10 cellular contexts compared by ENCODE assay signal in the genomic region with DNA sequence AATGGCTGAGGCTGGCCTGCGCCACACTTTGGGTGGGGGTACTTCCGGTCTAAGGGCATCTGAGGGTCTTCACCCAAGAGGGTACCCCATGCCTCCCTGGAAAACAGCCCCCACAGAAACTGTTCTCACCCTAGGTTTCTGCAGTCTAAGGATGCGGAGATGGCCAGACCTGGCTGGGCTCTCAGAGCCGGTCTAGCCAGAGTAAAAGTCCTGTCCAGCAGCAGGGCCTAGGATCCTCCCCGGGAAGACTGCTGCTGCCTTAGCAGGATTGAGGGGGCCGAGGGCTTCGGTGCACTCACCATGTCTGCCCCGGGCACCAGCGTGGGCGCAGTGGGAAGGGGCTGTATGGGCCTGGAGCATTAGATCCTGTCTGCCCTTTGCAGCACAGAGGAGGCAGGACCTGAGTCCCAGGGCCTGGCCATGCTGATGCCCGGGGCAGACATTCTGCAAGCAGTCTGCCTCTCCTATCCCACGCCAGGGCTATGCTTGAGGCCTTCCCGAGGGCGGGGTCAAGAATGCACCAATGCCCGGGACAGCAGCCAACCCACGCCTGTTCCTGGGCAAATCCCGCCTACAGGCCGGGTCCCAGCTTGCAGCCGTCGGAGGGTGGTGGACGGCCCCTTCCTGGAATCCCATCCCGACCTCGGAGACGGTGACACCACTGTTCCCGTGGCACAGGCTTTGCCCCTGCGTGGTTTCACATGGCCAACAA. TPM values are rescaled to one million over a fixed set of nuclear protein-coding genes. Genes with fewer than 3 reads are reported as not detected.
DNase-seq lines count a peak whose midpoint lies in the region; FAIRE-seq and TF ChIP-seq lines count a peak whose summit lies in the region.
"Had no signal": no experiment of that assay in that cellular context is flagged by ENCODE, and none has a peak within 500 bp of the region (broad histone marks: within the 10 kb centered on the region; RNA-seq: fewer than 3 reads in every experiment).

No MANE protein-coding gene starts in this region.

- H2AFZ ChIP-seq in H1 (ENCODE audit: low read length): no peak overlapping the region

- no peak overlapping the region for H4K5ac ChIP-seq in H1 (ENCODE audit: insufficient read length, low read depth, low read length)

- H2BK15ac ChIP-seq in H1 (ENCODE audit: low read length): 0 out of 2 replicates have a peak overlapping the region, but pooled peaks have one; percentile 61

- peak overlapping the region; percentile 13; the same call in 1 of the 2 replicates for H3K18ac ChIP-seq in H1 (ENCODE audit: extremely low read depth, low read length)

- peak overlapping the region; percentile 30; the same call in 1 of the 2 replicates for H2AK5ac ChIP-seq in H1 (ENCODE audit: low read depth, low read length)

- H3K4me2 ChIP-seq in H1 (ENCODE audit: insufficient read depth in 1 of 2, low read depth in 2 of 2, low read length in 2 of 2): no peak overlapping the region

- peak overlapping the region; percentile 74 to 89 (median 85) for H3K27ac Mint-ChIP-seq in IgD-negative memory B cell
- H3K27ac Mint-ChIP-seq: activated naive CD8-positive, alpha-beta T cell; mesothelial cell of epicardium had no signal

- H3K36me3 ChIP-seq in H1 (ENCODE audit: control insufficient read depth in 2 of 4, insufficient read depth in 4 of 4, low read length in 3 of 4): no peaks in the 10 kb centered on the region

- DNase-seq in H1 (ENCODE audit: low read depth in 1 of 2, low spot score in 2 of 2): peak in 1 of 2 experiments; percentile 67
- peak; percentile 54 to 69 for DNase-seq in lung microvascular endothelial cell (ENCODE audit: low read depth in 2 of 2)
- DNase-seq in urothelium cell line (ENCODE audit: low spot score): peak; percentile 85
- DNase-seq in NCI-H187 treated with DMSO at 0.1 percent for 48 hours (lab: John Stamatoyannopoulos, UW): no peak
- no peak for DNase-seq in activated CD4-positive, CD25-positive, alpha-beta regulatory T cell (lab: John Stamatoyannopoulos, UW)
- no peak for DNase-seq in NCI-H345 (lab: John Stamatoyannopoulos, UW)
- DNase-seq: stimulated activated CD8-positive, alpha-beta memory T cell treated with anti-CD3 and anti-CD28 coated beads, Interleukin-4, amount 100 ng/mL, for 48 hours had no signal

- H3K4me1 ChIP-seq in H1 (replicated peaks in 1 of 4; ENCODE audit: control insufficient read depth in 3 of 4, insufficient read depth in 4 of 4, low read length in 3 of 4): peaks cover 0 to 35% (median 18%) of the 10 kb centered on the region in 4 experiments; a peak in 5 of 7 replicates

- CTCF ChIA-PET in H1 (lab: Charles Lee; ENCODE audit: partially characterized antibody): interaction anchor here (0.9 to 1.2 kb wide), 3 partner anchors 13 to 371 kb away, joined by 3 to 6 read pairs (median 3); no protein-coding TSS in a partner anchor

- H3K27me3 Mint-ChIP-seq in IgD-negative memory B cell: no peaks in the 10 kb centered on the region
- H3K27me3 Mint-ChIP-seq: activated naive CD8-positive, alpha-beta T cell had no signal

- no peak overlapping the region for H3K23ac ChIP-seq in H1 (ENCODE audit: insufficient read length)

- H3K4me1 Mint-ChIP-seq in IgD-negative memory B cell: peaks cover 16 to 25% (median 20%) of the 10 kb centered on the region in 3 donors

- POLR2A ChIA-PET in H1 (lab: Charles Lee; ENCODE audit: partially characterized antibody): interaction anchor here (1.0 kb wide), 1 partner anchor 9 kb away, joined by 3 read pairs; no protein-coding TSS in a partner anchor

- no peak overlapping the region for H3K4me3 ChIP-seq in H1 (ENCODE audit: extremely low read depth in 1 of 4, insufficient read depth in 2 of 4, low read depth in 3 of 4, low read length in 4 of 4)

- H3K4me3 Mint-ChIP-seq in IgD-negative memory B cell: peak overlapping the region in 2 of 4 donors; percentile 17 to 74
- H3K4me3 Mint-ChIP-seq: activated naive CD8-positive, alpha-beta T cell; mesothelial cell of epicardium had no signal

- WGBS in H1 (ENCODE audit: extremely low coverage in 1 of 2, insufficient coverage in 1 of 2, insufficient read length in 1 of 2, insufficient replicate concordance in 2 of 2, low coverage in 1 of 2, low lambda C conversion rate in 2 of 2, missing lambda C conversion rate in 1 of 2), 2 experiments: 78% methylated on average over 25 of the region's 26 CpGs; no CpG with 5 or more reads in 1 of the 2 experiments

- H2BK12ac ChIP-seq in H1 (ENCODE audit: low read depth, low read length): peak overlapping the region; percentile 80; the same call in 1 of the 2 replicates

- TF ChIP-seq RAD21 in H1 (IDR thresholded peaks at IDR 0.05 in 1 of 2, conservative IDR thresholded peaks at IDR 0.05 in 1 of 2; ENCODE audit: low read depth in 2 of 2, low read length in 2 of 2): no peak

- no peak overlapping the region for H2BK20ac ChIP-seq in H1 (ENCODE audit: low read length)

- no peak for TF ChIP-seq POLR2A in H1 (IDR thresholded peaks at IDR 0.05; ENCODE audit: control extremely low read depth in 1 of 2, low read depth in 2 of 2, low read length in 2 of 2)

- H2BK5ac ChIP-seq in H1 (ENCODE audit: low read depth, low read length): peak overlapping the region; percentile 24; the same call in 1 of the 2 replicates

- FAIRE-seq in H1 (lab: Jason Lieb, UNC) (no peak), urothelium cell line (lab: Jason Lieb, UNC) (peak; percentile 69)

- H3K79me2 ChIP-seq in H1 (ENCODE audit: control insufficient read depth in 1 of 2, insufficient read depth in 2 of 2, low read length in 2 of 2): no peaks in the 10 kb centered on the region

- no peak for TF ChIP-seq EP300 in H1 (IDR thresholded peaks at IDR 0.05; ENCODE audit: borderline replicate concordance in 1 of 2, low read depth in 2 of 2, low read length in 2 of 2)

- no peaks in the 10 kb centered on the region for H3K27me3 ChIP-seq in H1 (replicated peaks in 1 of 4; ENCODE audit: control insufficient read depth in 3 of 4, extremely low read depth in 1 of 4, insufficient read depth in 3 of 4, low read length in 3 of 4)

- no peaks in the 10 kb centered on the region for H3K9me3 Mint-ChIP-seq in IgD-negative memory B cell

- no peak overlapping the region for H3K27ac ChIP-seq in H1 (ENCODE audit: low read depth, low read length)

- no peaks in the 10 kb centered on the region for H3K9me3 ChIP-seq in H1 (ENCODE audit: insufficient read depth in 2 of 2, low read depth in 1 of 2, low read length in 1 of 2)

- no peak overlapping the region for H2BK120ac ChIP-seq in H1 (replicated peaks; ENCODE audit: low read depth, low read length)

- H3K79me1 ChIP-seq in H1 (ENCODE audit: low read depth, low read length): no peaks in the 10 kb centered on the region

- H3K23me2 ChIP-seq in H1 (ENCODE audit: low read depth, low read length): no peaks in the 10 kb centered on the region

- H3K56ac ChIP-seq in H1 (replicated peaks; ENCODE audit: insufficient read length, low read depth, low read length): no peak overlapping the region

- no peak overlapping the region for H3K14ac ChIP-seq in H1 (ENCODE audit: insufficient read length)

- 0 out of 4 replicates have a peak, but pooled peaks of 1 of the 3 experiments have one; percentile 2 for TF ChIP-seq CTCF in H1 (IDR thresholded peaks at IDR 0.05; ENCODE audit: control extremely low read depth in 1 of 3, insufficient read depth in 1 of 3, low read depth in 1 of 3, low read length in 3 of 3)

- H4K8ac ChIP-seq in H1 (ENCODE audit: extremely low read depth, insufficient read depth, low read length): peak overlapping the region; percentile 59; the same call in 1 of the 2 replicates

- no peak overlapping the region for H3K9ac ChIP-seq in H1 (replicated peaks in 1 of 4; ENCODE audit: extremely low read depth in 1 of 4, low read depth in 3 of 4, low read length in 3 of 4)

- no peak overlapping the region for H3K4ac ChIP-seq in H1 (replicated peaks; ENCODE audit: insufficient read length, low read depth, low read length)

- peak overlapping the region; percentile 63 for H4K91ac ChIP-seq in H1 (replicated peaks; ENCODE audit: insufficient read length, low read length)

- no peaks in the 10 kb centered on the region for H4K20me1 ChIP-seq in H1 (replicated peaks in 1 of 2; ENCODE audit: control insufficient read depth in 1 of 2, insufficient read depth in 2 of 2, low read length in 2 of 2)

- H3K36me3 Mint-ChIP-seq in IgD-negative memory B cell: no peaks in the 10 kb centered on the region
- H3K36me3 Mint-ChIP-seq: activated naive CD8-positive, alpha-beta T cell; mesothelial cell of epicardium had no signal

TF ChIP-seq in H1, 55 proteins besides CTCF, POLR2A, EP300 and RAD21 (continues in another document):
- no peak for TF ChIP-seq RXRA (IDR thresholded peaks at IDR 0.05; ENCODE audit: insufficient read depth, low read depth, low read length)
- no peak for TF ChIP-seq HDAC2 (IDR thresholded peaks at IDR 0.05; ENCODE audit: borderline replicate concordance in 1 of 2, low read depth in 2 of 2, low read length in 2 of 2)
- no peak for TF ChIP-seq KDM5A (IDR thresholded peaks at IDR 0.05; ENCODE audit: low read length)
- TF ChIP-seq RNF2 (IDR thresholded peaks at IDR 0.05; ENCODE audit: borderline replicate concordance, low read depth, low read length, missing control alignments, poor library complexity, severe bottlenecking): no peak
- no peak for TF ChIP-seq SIX5 (IDR thresholded peaks at IDR 0.05; ENCODE audit: low read depth, low read length)

RNA-seq across cellular contexts. Expression of a gene that starts 54.7 kb away (rescaled TPM):
- polyA plus RNA-seq in IgD-negative memory B cell (38.8 TPM), H1 (2011; rRNA removed) (0.51 and 1.5 TPM in 2 replicates)
- 1.3 and 2.7 TPM in 2 replicates for total RNA-seq in H1 (2021; fragmentation: NEBNext Ultra II Directional; extraction: Animal tissue kit (Norgen Biotek cat#: 25700))
- 0.62 TPM for polyA plus RNA-seq in H1 (2011; cell fraction: cytosol; rRNA removed)
- 3.9 TPM for polyA plus RNA-seq in H1 (2011; cell fraction: nucleus; rRNA removed)
- 0.99 to 1.7 TPM (median 1.2 TPM) in 4 replicates for polyA plus RNA-seq in H1 (2012, experiment 1 of 2)
- polyA plus RNA-seq in H1 (2012, experiment 2 of 2): 1.1 TPM
- polyA plus RNA-seq in H1 (2013, experiment 1 of 2): 1.6 TPM
- 1.2 TPM for polyA plus RNA-seq in H1 (2013, experiment 2 of 2)
- polyA minus RNA-seq in H1 (2011; rRNA and poly(A)+ RNA removed): 0.59 and 0.66 TPM in 2 replicates
- 2.9 TPM for polyA minus RNA-seq in H1 (2011; cell fraction: cytosol; rRNA and poly(A)+ RNA removed)
- 2.1 TPM for polyA minus RNA-seq in H1 (2011; cell fraction: nucleus; rRNA and poly(A)+ RNA removed)
- total RNA-seq in lung microvascular endothelial cell: not detected in 2 replicates

RNA-seq across cellular contexts. Expression of a gene that starts 55.8 kb away (rescaled TPM):
- polyA plus RNA-seq in IgD-negative memory B cell: not detected
- total RNA-seq in H1 (2021; fragmentation: NEBNext Ultra II Directional; extraction: Animal tissue kit (Norgen Biotek cat#: 25700)): not detected in 2 replicates
- not detected in 2 replicates for polyA plus RNA-seq in H1 (2011; rRNA removed)
- polyA plus RNA-seq in H1 (2011; cell fraction: cytosol; rRNA removed): not detected
- polyA plus RNA-seq in H1 (2011; cell fraction: nucleus; rRNA removed): 0.20 TPM
- polyA plus RNA-seq in H1 (2012, experiment 1 of 2): 0.17 TPM in 1 of 4 replicates, not detected in the others
- polyA plus RNA-seq in H1 (2012, experiment 2 of 2): not detected
- not detected for polyA plus RNA-seq in H1 (2013, experiment 1 of 2)
- polyA plus RNA-seq in H1 (2013, experiment 2 of 2): not detected
- polyA minus RNA-seq in H1 (2011; rRNA and poly(A)+ RNA removed): not detected in 2 replicates
- polyA minus RNA-seq in H1 (2011; cell fraction: cytosol; rRNA and poly(A)+ RNA removed): not detected
- polyA minus RNA-seq in H1 (2011; cell fraction: nucleus; rRNA and poly(A)+ RNA removed): not detected
- not detected in 2 replicates for total RNA-seq in lung microvascular endothelial cell

Comparison
In these comparisons a context has a peak if more than half of its experiments do, and no peak if none do; other contexts are left out.
1. DNase-seq: peak in lung microvascular endothelial cell (2 of 2) and urothelium cell line (single experiment); none in NCI-H187 treated with DMSO at 0.1 percent for 48 hours (single experiment), activated CD4-positive, CD25-positive, alpha-beta regulatory T cell (0 of 4) and NCI-H345 (single experiment).